In genomic region chr12:5633102-5633501, GRCh38 we compare ENCODE assay signal across 31 cellular contexts.
"Had no signal": no experiment of that assay in that cellular context is flagged by ENCODE, and none has a peak within 500 bp of the region (broad histone marks: within the 10 kb centered on the region; RNA-seq: fewer than 3 reads in every experiment).

No MANE protein-coding gene starts in this region.

- DNase-seq: activated B cell treated with CpG ODN at 0.5 μM for 24 hours; activated CD4-positive, alpha-beta T cell treated with anti-CD3 and anti-CD28 coated beads for 48 hours; activated CD4-positive, alpha-beta T cell treated with anti-CD3 and anti-CD28 coated beads, Interleukin-2, amount 50 U/mL, for 1 hour; activated CD4-positive, alpha-beta T cell treated with anti-CD3 and anti-CD28 coated beads, Interleukin-2, amount 50 U/mL, for 48 hours; activated CD8-positive, alpha-beta memory T cell treated with anti-CD3 and anti-CD28 coated beads, Interleukin-2, amount 10 ng/mL, durations not matched to agents 7 days and 5 days; activated CD8-positive, alpha-beta memory T cell treated with anti-CD3 and anti-CD28 coated beads, Interleukin-2, amount 50 U/mL, for 4 hours; activated CD8-positive, alpha-beta T cell treated with anti-CD3 and anti-CD28 coated beads, Interleukin-2, amount 10 ng/mL, durations not matched to agents 7 days and 5 days; activated effector memory CD4-positive, alpha-beta T cell treated with anti-CD3 and anti-CD28 coated beads, Interleukin-2, amount 50 U/mL, for 16 hours; activated naive CD4-positive, alpha-beta T cell treated with anti-CD3 and anti-CD28 coated beads for 36 hours; activated naive CD8-positive, alpha-beta T cell treated with anti-CD3 and anti-CD28 coated beads, Interleukin-2, amount 10 ng/mL, durations not matched to agents 7 days and 5 days; activated T-cell treated with anti-CD3 and anti-CD28 coated beads, Interleukin-2, amount 50 U/mL, for 1 hour; activated T-cell treated with anti-CD3 and anti-CD28 coated beads, Interleukin-2, amount 50 U/mL, for 48 hours; effector CD4-positive, alpha-beta T cell; effector memory CD8-positive, alpha-beta T cell; esophagus squamous epithelium; foreskin melanocyte; head of caudate nucleus; T-helper 1 cell; T-helper 17 cell; T1000; WERI-Rb-1 had no signal

- H3K4me3 ChIP-seq: ascending aorta, breast epithelium, cardiac muscle cell, coronary artery, esophagus squamous epithelium, gastroesophageal sphincter had no signal

- ATAC-seq: activated CD4-positive, CD25-positive, alpha-beta regulatory T cell treated with anti-CD3 and anti-CD28 coated beads, Interleukin-2, amount 50 U/mL, for 24 hours; activated CD8-positive, alpha-beta memory T cell treated with anti-CD3 and anti-CD28 coated beads, Interleukin-2, amount 10 ng/mL, durations not matched to agents 7 days and 5 days; activated CD8-positive, alpha-beta T cell treated with anti-CD3 and anti-CD28 coated beads, Interleukin-2, amount 10 ng/mL, durations not matched to agents 7 days and 5 days; activated naive CD4-positive, alpha-beta T cell treated with anti-CD3 and anti-CD28 coated beads, Interleukin-2, amount 50 U/mL, for 72 hours; effector memory CD8-positive, alpha-beta T cell; gastroesophageal sphincter; T-helper 17 cell had no signal

- FAIRE-seq: endometrium, endothelial cell of umbilical vein had no signal

- H3K4me1 ChIP-seq: ascending aorta, breast epithelium, esophagus squamous epithelium, gastroesophageal sphincter had no signal

- H3K27me3 ChIP-seq: ascending aorta, breast epithelium, cardiac muscle cell, gastroesophageal sphincter had no signal

- H3K36me3 ChIP-seq: ascending aorta, breast epithelium, cardiac muscle cell, esophagus squamous epithelium, gastroesophageal sphincter, WERI-Rb-1 had no signal

- H3K9me3 ChIP-seq: ascending aorta, breast epithelium, esophagus squamous epithelium, gastroesophageal sphincter had no signal

- H3K27ac ChIP-seq: ascending aorta, breast epithelium, cardiac muscle cell, coronary artery, epithelial cell of prostate, esophagus squamous epithelium, gastroesophageal sphincter, WERI-Rb-1 had no signal
